ENCODE assay signal across 6 cellular contexts in the genomic region with DNA sequence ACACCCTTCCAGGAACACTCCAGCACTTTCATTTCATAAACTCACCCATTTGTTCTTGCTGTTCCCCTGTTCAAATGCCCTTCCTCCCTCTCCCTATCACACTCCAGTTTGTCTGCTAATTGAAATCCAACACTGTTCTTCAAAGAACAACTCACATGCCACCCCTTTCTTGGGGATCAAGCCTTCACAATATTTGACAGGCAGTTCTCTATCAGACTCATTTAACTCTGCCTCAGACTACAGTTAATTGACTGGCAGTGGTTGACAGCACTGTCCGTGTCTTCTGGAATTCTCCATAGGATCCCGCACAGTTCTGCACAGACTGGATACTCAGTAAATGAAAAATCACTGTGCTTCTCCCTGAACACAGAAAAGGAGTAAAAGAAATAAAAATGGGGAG.
"Had no signal": no experiment of that assay in that cellular context is flagged by ENCODE, and none has a peak within 500 bp of the region (broad histone marks: within the 10 kb centered on the region; RNA-seq: fewer than 3 reads in every experiment).

No MANE protein-coding gene starts in this region.

- DNase-seq: IMR-90, KBM-7, KG1 had no signal

- H3K27ac ChIP-seq: HL-60 had no signal

- H3K4me3 ChIP-seq: K562 had no signal

- FAIRE-seq: HepG2, K562 had no signal
